1 cellular context compared by ENCODE assay signal in genomic region chr17:27010138-27010537, GRCh38.
TF ChIP-seq lines count a peak whose summit lies in the region.

No MANE protein-coding gene starts in this region.

TF ChIP-seq in HEK293, 187 proteins besides CTCF, POLR2A, EP300 and RAD21 (continued from another document):
- 0 out of 2 replicates have a peak, but pooled peaks have one; percentile 18 for TF ChIP-seq ATF2 (tag by site-specific recombination; IDR thresholded peaks at IDR 0.05; ENCODE audit: low read depth)
